1 cellular context compared by ENCODE assay signal in the genomic region with DNA sequence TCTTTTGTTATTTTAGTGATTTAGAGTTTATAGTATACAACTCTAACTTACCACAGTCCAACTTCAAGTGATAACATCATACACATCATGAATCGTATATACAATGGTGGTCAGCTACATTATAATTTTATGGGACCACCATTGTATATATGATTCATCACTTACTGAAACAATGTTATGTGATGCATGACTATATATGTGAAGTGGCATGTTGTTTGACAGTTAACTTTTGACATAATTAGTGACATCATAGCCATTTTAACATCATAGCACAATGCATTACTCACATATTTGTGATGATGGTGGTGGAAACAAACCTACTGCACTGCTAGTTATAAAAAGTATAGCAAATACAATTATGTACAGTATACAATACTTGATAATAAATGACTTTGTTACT.
TF ChIP-seq lines count a peak whose summit lies in the region.

No MANE protein-coding gene starts in this region.

TF ChIP-seq in HEK293, 187 proteins besides CTCF, POLR2A, EP300 and RAD21 (continued from another document):
- no peak for TF ChIP-seq ZNF416 (tag by site-specific recombination; IDR thresholded peaks at IDR 0.05)
- no peak for TF ChIP-seq ZNF112 (tag by site-specific recombination; IDR thresholded peaks at IDR 0.05)
- TF ChIP-seq ZNF560 (tag by site-specific recombination; IDR thresholded peaks at IDR 0.05; ENCODE audit: borderline replicate concordance): no peak
- peak; percentile 67 for TF ChIP-seq ZBTB21 (tag by site-specific recombination; IDR thresholded peaks at IDR 0.05)
- TF ChIP-seq, protein P1, sequence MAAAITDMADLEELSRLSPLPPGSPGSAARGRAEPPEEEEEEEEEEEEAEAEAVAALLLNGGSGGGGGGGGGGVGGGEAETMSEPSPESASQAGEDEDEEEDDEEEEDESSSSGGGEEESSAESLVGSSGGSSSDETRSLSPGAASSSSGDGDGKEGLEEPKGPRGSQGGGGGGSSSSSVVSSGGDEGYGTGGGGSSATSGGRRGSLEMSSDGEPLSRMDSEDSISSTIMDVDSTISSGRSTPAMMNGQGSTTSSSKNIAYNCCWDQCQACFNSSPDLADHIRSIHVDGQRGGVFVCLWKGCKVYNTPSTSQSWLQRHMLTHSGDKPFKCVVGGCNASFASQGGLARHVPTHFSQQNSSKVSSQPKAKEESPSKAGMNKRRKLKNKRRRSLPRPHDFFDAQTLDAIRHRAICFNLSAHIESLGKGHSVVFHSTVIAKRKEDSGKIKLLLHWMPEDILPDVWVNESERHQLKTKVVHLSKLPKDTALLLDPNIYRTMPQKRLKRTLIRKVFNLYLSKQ (tag by site-specific recombination; IDR thresholded peaks at IDR 0.05; ENCODE audit: borderline replicate concordance): no peak
- TF ChIP-seq, protein P2, sequence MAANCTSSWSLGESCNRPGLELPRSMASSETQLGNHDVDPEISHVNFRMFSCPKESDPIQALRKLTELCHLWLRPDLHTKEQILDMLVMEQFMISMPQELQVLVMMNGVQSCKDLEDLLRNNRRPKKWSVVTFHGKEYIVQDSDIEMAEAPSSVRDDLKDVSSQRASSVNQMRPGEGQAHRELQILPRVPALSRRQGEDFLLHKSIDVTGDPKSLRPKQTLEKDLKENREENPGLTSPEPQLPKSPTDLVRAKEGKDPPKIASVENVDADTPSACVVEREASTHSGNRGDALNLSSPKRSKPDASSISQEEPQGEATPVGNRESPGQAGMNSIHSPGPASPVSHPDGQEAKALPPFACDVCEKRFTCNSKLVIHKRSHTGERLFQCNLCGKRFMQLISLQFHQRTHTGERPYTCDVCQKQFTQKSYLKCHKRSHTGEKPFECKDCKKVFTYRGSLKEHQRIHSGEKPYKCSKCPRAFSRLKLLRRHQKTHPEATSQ (tag by site-specific recombination; IDR thresholded peaks at IDR 0.05): no peak
- TF ChIP-seq PATZ1 (tag by site-specific recombination; IDR thresholded peaks at IDR 0.05): no peak
- no peak for TF ChIP-seq ZNF624 (tag by site-specific recombination; IDR thresholded peaks at IDR 0.05)
